ENCODE assay signal across 22 cellular contexts in genomic region chr2:161761160-161761559, GRCh38.
"Had no signal": no experiment of that assay in that cellular context is flagged by ENCODE, and none has a peak within 500 bp of the region (broad histone marks: within the 10 kb centered on the region; RNA-seq: fewer than 3 reads in every experiment).

No MANE protein-coding gene starts in this region.

- DNase-seq: activated CD4-positive, alpha-beta T cell treated with anti-CD3 and anti-CD28 coated beads for 4 hours; activated CD4-positive, alpha-beta T cell treated with anti-CD3 and anti-CD28 coated beads, Interleukin-2, amount 50 U/mL, for 4 hours; activated naive CD4-positive, alpha-beta T cell; activated T-cell treated with anti-CD3 and anti-CD28 coated beads for 4 hours; activated T-cell treated with anti-CD3 and anti-CD28 coated beads, Interleukin-2, amount 50 U/mL, for 72 hours; anterior cingulate cortex; colonic mucosa; effector memory CD4-positive, alpha-beta T cell; islet precursor cell; left ventricle myocardium superior; ovary; sigmoid colon; stimulated activated CD4-positive, alpha-beta T cell treated with anti-CD3 and anti-CD28 coated beads, Interleukin-1b, Interleukin-23, amount 100 ng/mL, for 48 hours; stimulated activated CD4-positive, alpha-beta T cell treated with anti-CD3 and anti-CD28 coated beads, Interleukin-4, amount 100 ng/mL, for 4 hours; stimulated activated CD8-positive, alpha-beta memory T cell treated with anti-CD3 and anti-CD28 coated beads, Interleukin-4, amount 100 ng/mL, for 48 hours; stomach; thyroid gland; upper lobe of left lung had no signal

- H3K4me3 ChIP-seq: colonic mucosa, ovary, sigmoid colon, smooth muscle cell, stomach, thyroid gland, upper lobe of left lung, vagina had no signal

- H3K36me3 ChIP-seq: colonic mucosa, ovary, sigmoid colon, stomach, thyroid gland, upper lobe of left lung, vagina had no signal

- H3K9me3 ChIP-seq: colonic mucosa, ovary, sigmoid colon, stomach, thyroid gland, upper lobe of left lung, vagina had no signal

- ATAC-seq: activated naive CD4-positive, alpha-beta T cell treated with anti-CD3 and anti-CD28 coated beads, Interleukin-2, amount 50 U/mL, for 72 hours; activated T-cell treated with anti-CD3 and anti-CD28 coated beads, Interleukin-2, amount 50 U/mL, for 72 hours; left ventricle myocardium superior; stimulated activated memory B cell treated with anti-CD40 and anti-IgM and Interleukin-4, amounts not matched to agents 10 μg/mL and 1 μg/mL and 100 μg/mL, for 72 hours had no signal

- H3K4me1 ChIP-seq: colonic mucosa, sigmoid colon, stomach, thyroid gland, upper lobe of left lung, vagina had no signal
